11 cellular contexts compared by ENCODE assay signal in genomic region chrX:132740316-132741123, GRCh38.
DNase-seq lines count a peak whose midpoint lies in the region; ATAC-seq and TF ChIP-seq lines count a peak whose summit lies in the region.
"Had no signal": no experiment of that assay in that cellular context is flagged by ENCODE, and none has a peak within 500 bp of the region (broad histone marks: within the 10 kb centered on the region; RNA-seq: fewer than 3 reads in every experiment).

No MANE protein-coding gene starts in this region.

- H3K4me3 ChIP-seq in KMS-11 (IDR thresholded peaks at IDR 0.05; ENCODE audit: insufficient read depth, low read depth, low read length) (no peak overlapping the region), colonic mucosa (no peak overlapping the region)
- H3K4me3 ChIP-seq: thoracic aorta had no signal

- no peak overlapping the region for H3K27ac ChIP-seq in KMS-11
- H3K27ac ChIP-seq in colonic mucosa, result no peak overlapping the region
- H3K27ac ChIP-seq: thoracic aorta had no signal

- no peaks in the 10 kb centered on the region for H3K9me3 Mint-ChIP-seq in neural crest cell
- H3K9me3 Mint-ChIP-seq in activated T-helper 17 cell treated with anti-CD3 and anti-CD28 coated beads, Interleukin-2, amount 50 U/mL, for 72 hours, result no peaks in the 10 kb centered on the region

- in situ Hi-C loops in ACHN (cut with HindIII; ENCODE audit: low pct_ligation_motif_present, low pct_unique_long_range_greater_than_20kb, low sequenced_read_pairs), result no loop called here

- H3K27ac Mint-ChIP-seq in neural crest cell (ENCODE audit: unreplicated experiment), result peak overlapping the region; percentile 81
- no peak overlapping the region for H3K27ac Mint-ChIP-seq in activated T-helper 17 cell treated with anti-CD3 and anti-CD28 coated beads, Interleukin-2, amount 50 U/mL, for 72 hours

- no peak for ATAC-seq in activated T-helper 17 cell treated with anti-CD3 and anti-CD28 coated beads, Interleukin-2, amount 50 U/mL, for 72 hours (replicated peaks)

- no peaks in the 10 kb centered on the region for H3K27me3 Mint-ChIP-seq in neural crest cell (ENCODE audit: low read depth)
- H3K27me3 Mint-ChIP-seq in activated T-helper 17 cell treated with anti-CD3 and anti-CD28 coated beads, Interleukin-2, amount 50 U/mL, for 72 hours, result peaks cover 3% of the 10 kb centered on the region

- POLR2A ChIA-PET in GM10248 (lab: Yijun Ruan, JAX), result no interaction called here

- H3K9ac ChIP-seq in KMS-11 (no peak overlapping the region), colonic mucosa (ENCODE audit: low read depth in 2 of 2, low read length in 2 of 2) (no peak overlapping the region)

- no peaks in the 10 kb centered on the region for H3K36me3 ChIP-seq in KMS-11 (ENCODE audit: insufficient read depth)
- no peaks in the 10 kb centered on the region for H3K36me3 ChIP-seq in colonic mucosa
- H3K36me3 ChIP-seq: thoracic aorta had no signal

- H3K4me2 ChIP-seq in KMS-11, result no peak overlapping the region

- intact Hi-C loops in colonic mucosa (cut with DNase I), result loop anchor here (10.0 kb wide), 1 partner anchor 234 kb away; no protein-coding TSS in a partner anchor

- H3K9me3 ChIP-seq in colonic mucosa, result no peaks in the 10 kb centered on the region
- H3K9me3 ChIP-seq: thoracic aorta had no signal

- no peak overlapping the region for H2AFZ ChIP-seq in KMS-11 (ENCODE audit: low read depth)

- no peak overlapping the region for H3K4me3 Mint-ChIP-seq in neural crest cell
- H3K4me3 Mint-ChIP-seq in activated T-helper 17 cell treated with anti-CD3 and anti-CD28 coated beads, Interleukin-2, amount 50 U/mL, for 72 hours, result no peak overlapping the region

- peak; percentile 18 for TF ChIP-seq CTCF in GM10248 (IDR thresholded peaks at IDR 0.05; ENCODE audit: control extremely low read depth, extremely low read depth, low read depth, missing control alignments)
- peak; percentile 83 for TF ChIP-seq CTCF in KMS-11 (conservative IDR thresholded peaks at IDR 0.05; ENCODE audit: low read depth, low read length)
- TF ChIP-seq CTCF in colonic mucosa (IDR thresholded peaks at IDR 0.05), result peak; percentile 60
- TF ChIP-seq CTCF in neural crest cell (conservative IDR thresholded peaks at IDR 0.05), result peak; percentile 89

- H3K79me2 ChIP-seq in KMS-11 (ENCODE audit: insufficient read depth, low read depth), result no peaks in the 10 kb centered on the region

- CTCF ChIA-PET in GM10248 (lab: Yijun Ruan, JAX), result interaction anchor here (1.8 kb wide), 1 partner anchor 11 kb away, joined by 7 read pairs; no protein-coding TSS in a partner anchor

- H3K4me1 Mint-ChIP-seq in neural crest cell, result peaks cover 35% of the 10 kb centered on the region
- H3K4me1 Mint-ChIP-seq in activated T-helper 17 cell treated with anti-CD3 and anti-CD28 coated beads, Interleukin-2, amount 50 U/mL, for 72 hours, result no peaks in the 10 kb centered on the region

- H3K27me3 ChIP-seq in KMS-11 (ENCODE audit: insufficient read depth, low read depth) (no peaks in the 10 kb centered on the region), colonic mucosa (no peaks in the 10 kb centered on the region)

- H3K4me1 ChIP-seq in KMS-11 (ENCODE audit: low read depth, poor library complexity, severe bottlenecking) (no peaks in the 10 kb centered on the region), colonic mucosa (no peaks in the 10 kb centered on the region)

- H3K36me3 Mint-ChIP-seq in neural crest cell (ENCODE audit: low read depth), result no peaks in the 10 kb centered on the region
- no peaks in the 10 kb centered on the region for H3K36me3 Mint-ChIP-seq in activated T-helper 17 cell treated with anti-CD3 and anti-CD28 coated beads, Interleukin-2, amount 50 U/mL, for 72 hours (ENCODE audit: low read depth)

- DNase-seq in GM10248 (ENCODE audit: extremely low spot score) (no peak), colonic mucosa (no peak), neural crest cell (ENCODE audit: low read depth, low spot score) (no peak), ACHN (no peak), T1000 (lab: John Stamatoyannopoulos, UW) (no peak)
- no peak for DNase-seq in stimulated activated CD4-positive, alpha-beta T cell treated with anti-CD3 and anti-CD28 coated beads, Interleukin-15, amount 100 ng/mL, for 24 hours
- DNase-seq: head of caudate nucleus, SHP77 had no signal

- H4K20me1 ChIP-seq in KMS-11 (ENCODE audit: insufficient read depth), result no peaks in the 10 kb centered on the region

Comparison
In these comparisons a context has a peak if more than half of its experiments do, and no peak if none do; other contexts are left out.
1. CTCF ChIP-seq: peak in every context shown above with its lines; median percentile 89 in neural crest cell; 83 in KMS-11; 60 in colonic mucosa; 18 in GM10248.